In the genomic region with DNA sequence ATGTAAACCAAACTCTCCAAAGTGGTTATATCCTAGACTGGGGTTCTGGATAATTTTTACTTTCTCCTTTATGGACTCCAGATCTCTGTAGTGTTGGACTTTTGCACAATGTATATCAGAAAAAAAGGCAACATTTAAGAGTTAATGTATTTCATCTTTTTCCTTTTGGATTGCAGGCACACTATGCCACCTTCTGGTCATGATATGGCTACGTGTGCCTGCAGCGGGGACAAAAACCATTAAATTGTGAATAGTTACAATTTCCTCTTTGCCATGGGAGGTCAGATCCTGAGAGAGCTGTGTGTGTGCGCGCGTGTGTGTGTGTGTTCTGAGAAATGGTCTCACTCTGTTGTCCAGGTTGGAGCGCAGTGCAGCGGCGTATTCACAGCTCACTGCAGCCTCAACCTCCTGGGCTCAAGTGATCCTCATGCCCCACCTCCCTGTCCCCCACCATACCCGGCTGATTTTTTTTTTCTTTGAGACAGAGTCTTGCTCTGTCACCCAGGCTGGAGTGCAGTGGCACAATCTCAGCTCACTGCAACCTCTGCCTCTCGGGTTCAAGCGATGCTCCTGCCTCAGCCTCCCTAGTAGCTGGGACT, we compare ENCODE assay signal across 9 cellular contexts. TPM values are rescaled to one million over a fixed set of nuclear protein-coding genes. Genes with fewer than 3 reads are reported as not detected.
DNase-seq lines count a peak whose midpoint lies in the region; ATAC-seq and TF ChIP-seq lines count a peak whose summit lies in the region.
"Had no signal": no experiment of that assay in that cellular context is flagged by ENCODE, and none has a peak within 500 bp of the region (broad histone marks: within the 10 kb centered on the region; RNA-seq: fewer than 3 reads in every experiment).

No MANE protein-coding gene starts in this region.

- H3K4me1 ChIP-seq in BLaER1 = peaks cover 7% of the 10 kb centered on the region
- peaks cover 1% of the 10 kb centered on the region; the same call in 1 of the 2 replicates for H3K4me1 ChIP-seq in GM23248 (ENCODE audit: insufficient read depth)

- peak; percentile 63 for TF ChIP-seq CTCF in foreskin fibroblast (IDR thresholded peaks at IDR 0.05; ENCODE audit: low read depth, low read length)

- no peak overlapping the region for H2AFZ ChIP-seq in GM23248

- no peak overlapping the region for H3K4me3 ChIP-seq in BLaER1
- H3K4me3 ChIP-seq in GM23248 = no peak overlapping the region
- no peak overlapping the region for H3K4me3 ChIP-seq in foreskin fibroblast (ENCODE audit: low read depth in 1 of 2, low read length in 2 of 2)

- DNase-seq in GM23248 = peak; percentile 68
- DNase-seq in SKM-1 (lab: John Stamatoyannopoulos, UW; ENCODE audit: unreplicated experiment) = peak; percentile 48
- DNase-seq in foreskin fibroblast = peak in 1 of 2 donors; percentile 74
- no peak for DNase-seq in NCI-H446 treated with DMSO at 0.1 percent for 48 hours (lab: John Stamatoyannopoulos, UW)
- DNase-seq in stimulated activated CD8-positive, alpha-beta memory T cell treated with anti-CD3 and anti-CD28 coated beads, Interleukin-4, amount 100 ng/mL, for 48 hours = no peak

- H3K27ac ChIP-seq in BLaER1 (no peak overlapping the region), GM23248 (no peak overlapping the region)

- no peaks in the 10 kb centered on the region for H4K20me1 ChIP-seq in BLaER1
- H4K20me1 ChIP-seq in GM23248 (ENCODE audit: insufficient read depth) = no peaks in the 10 kb centered on the region

- in situ Hi-C loops in GM23248 (cut with MboI) = loop anchor here (25.0 kb wide), 1 partner anchor 388 kb away; a partner anchor contains a TSS

- H3K4me2 ChIP-seq in BLaER1 (no peak overlapping the region), GM23248 (ENCODE audit: unreplicated experiment) (no peak overlapping the region)

- WGBS in GM23248 (ENCODE audit: low coverage in 1 of 2, low lambda C conversion rate in 2 of 2, missing lambda C conversion rate in 2 of 2), 2 experiments = 44% methylated on average over 11 of the region's 11 CpGs

- H3K27me3 ChIP-seq in BLaER1 (no peaks in the 10 kb centered on the region), GM23248 (replicated peaks; ENCODE audit: insufficient read depth) (no peaks in the 10 kb centered on the region; the same call in 1 of the 2 replicates)

- H3K36me3 ChIP-seq in BLaER1 (no peaks in the 10 kb centered on the region), GM23248 (ENCODE audit: low read depth) (no peaks in the 10 kb centered on the region)

- no peaks in the 10 kb centered on the region for H3F3A ChIP-seq in GM23248 (ENCODE audit: insufficient read depth)

- H3K9ac ChIP-seq in BLaER1 (0 out of 2 replicates have a peak overlapping the region, but pooled peaks have one; percentile 24), GM23248 (no peak overlapping the region)

- no peaks in the 10 kb centered on the region for H3K9me2 ChIP-seq in GM23248 (ENCODE audit: insufficient read depth)

- H3K79me2 ChIP-seq in GM23248 (ENCODE audit: insufficient read depth) = no peaks in the 10 kb centered on the region

- H3K9me3 ChIP-seq in BLaER1 = no peaks in the 10 kb centered on the region
- no peaks in the 10 kb centered on the region for H3K9me3 ChIP-seq in GM23248 (ENCODE audit: low read depth)

- ATAC-seq in HG02798 (IDR thresholded peaks at IDR 0.05; ENCODE audit: poor library complexity, unreplicated experiment) = no peak
- no peak for ATAC-seq in HG02588 (IDR thresholded peaks at IDR 0.05; ENCODE audit: unreplicated experiment)

RNA-seq across cellular contexts. Expression of a gene that starts 4.3 kb away (rescaled TPM):
- 5.7 and 6.3 TPM in 2 replicates for total RNA-seq in GM23248 (2014; rRNA removed; shearing (Covaris generic))
- 8.9 and 9.9 TPM in 2 replicates for polyA plus RNA-seq in GM23248 (2016; fragmentation: Nextera tagmentation; extraction: Ambion mirVana)

RNA-seq across cellular contexts. Expression of a gene that starts 10.6 kb away (rescaled TPM):
- 22.3 and 54.8 TPM in 2 replicates for total RNA-seq in GM23248 (2014; rRNA removed; shearing (Covaris generic))
- polyA plus RNA-seq in GM23248 (2016; fragmentation: Nextera tagmentation; extraction: Ambion mirVana) = 321 and 334 TPM in 2 replicates

RNA-seq across cellular contexts. Expression of a gene that starts 42.8 kb away (rescaled TPM):
- not detected in 2 replicates for total RNA-seq in GM23248 (2014; rRNA removed; shearing (Covaris generic))
- polyA plus RNA-seq in GM23248 (2016; fragmentation: Nextera tagmentation; extraction: Ambion mirVana) = not detected in 2 replicates
- total RNA-seq: LHCN-M2 had no signal

RNA-seq across cellular contexts. Expression of a gene that starts 47.5 kb away (rescaled TPM):
- total RNA-seq in GM23248 (2014; rRNA removed; shearing (Covaris generic)) = not detected in 2 replicates
- polyA plus RNA-seq in GM23248 (2016; fragmentation: Nextera tagmentation; extraction: Ambion mirVana) = not detected in 2 replicates
- total RNA-seq: LHCN-M2 had no signal

RNA-seq across cellular contexts. Expression of a gene that starts 55.0 kb away (rescaled TPM):
- total RNA-seq in GM23248 (2014; rRNA removed; shearing (Covaris generic)) = not detected in 2 replicates
- not detected in 2 replicates for polyA plus RNA-seq in GM23248 (2016; fragmentation: Nextera tagmentation; extraction: Ambion mirVana)
- total RNA-seq: LHCN-M2 had no signal

Comparison
In these comparisons a context has a peak if more than half of its experiments do, and no peak if none do; other contexts are left out.
1. DNase-seq: peak in GM23248 (single experiment) and SKM-1 (single experiment); none in NCI-H446 treated with DMSO at 0.1 percent for 48 hours (single experiment) and stimulated activated CD8-positive, alpha-beta memory T cell treated with anti-CD3 and anti-CD28 coated beads, Interleukin-4, amount 100 ng/mL, for 48 hours (single experiment).